9 cellular contexts compared by ENCODE assay signal in genomic region chr18:45626330-45627203, GRCh38. TPM values are rescaled to one million over a fixed set of nuclear protein-coding genes. Genes with fewer than 3 reads are reported as not detected.
DNase-seq lines count a peak whose midpoint lies in the region; TF ChIP-seq lines count a peak whose summit lies in the region.
"Had no signal": no experiment of that assay in that cellular context is flagged by ENCODE, and none has a peak within 500 bp of the region (broad histone marks: within the 10 kb centered on the region; RNA-seq: fewer than 3 reads in every experiment).

No MANE protein-coding gene starts in this region.

- peak; percentile 61 for DNase-seq in AG10803 (ENCODE audit: low read depth)
- DNase-seq in LHCN-M2 (ENCODE audit: low read depth) = peak; percentile 15
- DNase-seq in caudate nucleus (lab: John Stamatoyannopoulos, UW) = peak in 43 of 61 donors; percentile 9 to 93 (median 43)
- no peak for DNase-seq in activated CD4-positive, alpha-beta T cell treated with anti-CD3 and anti-CD28 coated beads for 1 hour
- DNase-seq in activated naive CD4-positive, alpha-beta T cell treated with anti-CD3 and anti-CD28 coated beads, Interleukin-2, amount 50 U/mL, for 16 hours = no peak
- no peak for DNase-seq in activated CD8-positive, alpha-beta memory T cell treated with anti-CD3 and anti-CD28 coated beads for 24 hours
- no peak for DNase-seq in RKO (ENCODE audit: low spot score)

- WGBS in mesodermal cell (ENCODE audit: insufficient coverage in 2 of 2), 2 experiments = 43 to 47% methylated on average over 7 to 8 of the region's 10 CpGs

- H3K9me3 ChIP-seq in mesodermal cell (ENCODE audit: control insufficient read depth, low read length) = no peaks in the 10 kb centered on the region

- peaks cover 20% of the 10 kb centered on the region for H3K4me1 ChIP-seq in mesodermal cell (ENCODE audit: control insufficient read depth, insufficient read depth, low read length, poor library complexity, severe bottlenecking)

- TF ChIP-seq CTCF in AG10803 (conservative IDR thresholded peaks at IDR 0.05; ENCODE audit: low read length) = no peak

- H3K36me3 ChIP-seq in mesodermal cell (ENCODE audit: control insufficient read depth, insufficient read depth, low read length) = no peaks in the 10 kb centered on the region

- H3K4me3 ChIP-seq in AG10803 (ENCODE audit: low read length) (no peak overlapping the region), mesodermal cell (ENCODE audit: extremely low read depth, insufficient read depth, low read length, poor library complexity, severe bottlenecking) (peak overlapping the region; percentile 5)

- H3K27ac ChIP-seq in caudate nucleus (ENCODE audit: low read depth, low read length) (peak overlapping the region; percentile 90), mesodermal cell (ENCODE audit: low read depth, low read length, severe bottlenecking) (peak overlapping the region; percentile 62)

RNA-seq across cellular contexts. Expression of gene SLC14A2, which starts 11.3 kb away (rescaled TPM):
- not detected in 2 replicates for total RNA-seq in LHCN-M2 (2014; rRNA removed)
- polyA plus RNA-seq in LHCN-M2 (2012) = not detected
- 0.07 TPM for polyA plus RNA-seq in mesodermal cell (2013, experiment 1 of 2)
- not detected for polyA plus RNA-seq in mesodermal cell (2013, experiment 2 of 2)
- total RNA-seq: temporal lobe had no signal

Comparison
In these comparisons a context has a peak if more than half of its experiments do, and no peak if none do; other contexts are left out.
1. DNase-seq: peak in AG10803 (single experiment), LHCN-M2 (single experiment) and caudate nucleus (43 of 61); none in activated CD4-positive, alpha-beta T cell treated with anti-CD3 and anti-CD28 coated beads for 1 hour (single experiment), activated naive CD4-positive, alpha-beta T cell treated with anti-CD3 and anti-CD28 coated beads, Interleukin-2, amount 50 U/mL, for 16 hours (single experiment), activated CD8-positive, alpha-beta memory T cell treated with anti-CD3 and anti-CD28 coated beads for 24 hours (single experiment) and RKO (single experiment).